18 cellular contexts compared by ENCODE assay signal in genomic region chr6:164230804-164231203, GRCh38.
DNase-seq lines count a peak whose midpoint lies in the region; ATAC-seq, FAIRE-seq and TF ChIP-seq lines count a peak whose summit lies in the region.
"Had no signal": no experiment of that assay in that cellular context is flagged by ENCODE, and none has a peak within 500 bp of the region (broad histone marks: within the 10 kb centered on the region; RNA-seq: fewer than 3 reads in every experiment).

No MANE protein-coding gene starts in this region.

- H3K23me2 ChIP-seq in H1 (ENCODE audit: low read depth, low read length): no peaks in the 10 kb centered on the region

- H3K27ac ChIP-seq in GM23338 (ENCODE audit: low read depth) (no peak overlapping the region), H1 (ENCODE audit: low read depth, low read length) (no peak overlapping the region)
- H3K27ac ChIP-seq: BLaER1 treated with 17β-estradiol and CSF1 and Interleukin-3, amounts not matched to agents 10 nM and 100 nM; GM23248 had no signal

- no peak overlapping the region for H3K56ac ChIP-seq in H1 (replicated peaks; ENCODE audit: insufficient read length, low read depth, low read length)

- ATAC-seq in GM23338 (no peak), GM21515 (IDR thresholded peaks at IDR 0.05; ENCODE audit: unreplicated experiment) (no peak)
- ATAC-seq: CD8-positive, alpha-beta T cell; GM12878; HepG2 had no signal

- no peak overlapping the region for H2BK5ac ChIP-seq in H1 (ENCODE audit: low read depth, low read length)

- H3K9me3 Mint-ChIP-seq in GM23338 (peaks cover 13% of the 10 kb centered on the region; the same call in 2 of the 3 replicates), progenitor cell of endocrine pancreas (ENCODE audit: low read depth) (peaks cover 5% of the 10 kb centered on the region)

- no peak overlapping the region for H3K23ac ChIP-seq in H1 (ENCODE audit: insufficient read length)

- H2AK5ac ChIP-seq in H1 (ENCODE audit: low read depth, low read length): no peak overlapping the region

- WGBS in H1 (ENCODE audit: extremely low coverage in 1 of 2, insufficient coverage in 1 of 2, insufficient read length in 1 of 2, insufficient replicate concordance in 2 of 2, low coverage in 1 of 2, low lambda C conversion rate in 2 of 2, missing lambda C conversion rate in 1 of 2), 2 experiments: 96% methylated on average over 9 of the region's 9 CpGs; no CpG with 5 or more reads in 1 of the 2 experiments

- no peaks in the 10 kb centered on the region for H3K4me1 ChIP-seq in GM23338 (ENCODE audit: insufficient read depth)
- no peaks in the 10 kb centered on the region for H3K4me1 ChIP-seq in H1 (replicated peaks in 1 of 4; ENCODE audit: control insufficient read depth in 3 of 4, insufficient read depth in 4 of 4, low read length in 3 of 4)
- peaks cover 4% of the 10 kb centered on the region for H3K4me1 ChIP-seq in neuron (ENCODE audit: insufficient read depth, low read length)
- H3K4me1 ChIP-seq: BLaER1 treated with 17β-estradiol and CSF1 and Interleukin-3, amounts not matched to agents 10 nM and 100 nM had no signal

- H2BK20ac ChIP-seq in H1 (ENCODE audit: low read length): no peak overlapping the region

- H3K9me2 ChIP-seq in GM23338 (ENCODE audit: insufficient read depth): peaks cover 17% of the 10 kb centered on the region

- no peak overlapping the region for H4K8ac ChIP-seq in H1 (ENCODE audit: extremely low read depth, insufficient read depth, low read length)

- H3K27me3 Mint-ChIP-seq in GM23338 (ENCODE audit: insufficient read depth, low read depth, poor library complexity) (no peaks in the 10 kb centered on the region), progenitor cell of endocrine pancreas (no peaks in the 10 kb centered on the region)
- H3K27me3 Mint-ChIP-seq: B cell had no signal

- H3K9ac ChIP-seq in H1 (replicated peaks in 1 of 4; ENCODE audit: extremely low read depth in 1 of 4, low read depth in 3 of 4, low read length in 3 of 4): no peak overlapping the region
- H3K9ac ChIP-seq: BLaER1 treated with 17β-estradiol and CSF1 and Interleukin-3, amounts not matched to agents 10 nM and 100 nM; GM23248 had no signal

- H3K36me3 Mint-ChIP-seq in GM23338 (ENCODE audit: low read depth) (peaks cover 5% of the 10 kb centered on the region; the same call in 1 of the 3 replicates), progenitor cell of endocrine pancreas (ENCODE audit: insufficient read depth) (no peaks in the 10 kb centered on the region)
- H3K36me3 Mint-ChIP-seq: CD8-positive, alpha-beta T cell had no signal

- no peak overlapping the region for H2BK15ac ChIP-seq in H1 (ENCODE audit: low read length)

- H3K27ac Mint-ChIP-seq in GM23338: no peak overlapping the region
- H3K27ac Mint-ChIP-seq in progenitor cell of endocrine pancreas: no peak overlapping the region
- H3K27ac Mint-ChIP-seq: B cell; CD8-positive, alpha-beta T cell; H9 had no signal

- H4K5ac ChIP-seq in H1 (ENCODE audit: insufficient read length, low read depth, low read length): no peak overlapping the region

- in situ Hi-C loops in KBM-7 (cut with MboI; ENCODE audit: low pct_unique_long_range_greater_than_20kb, low sequenced_read_pairs): no loop called here

- H3K4me3 Mint-ChIP-seq in GM23338 (no peak overlapping the region), progenitor cell of endocrine pancreas (ENCODE audit: low read depth) (no peak overlapping the region)
- H3K4me3 Mint-ChIP-seq: B cell; CD8-positive, alpha-beta T cell; H9 had no signal

- no peak for TF ChIP-seq CTCF in GM23338 (conservative IDR thresholded peaks at IDR 0.05; ENCODE audit: low read depth in 2 of 2)
- no peak for TF ChIP-seq CTCF in H1 (IDR thresholded peaks at IDR 0.05; ENCODE audit: control extremely low read depth in 1 of 3, insufficient read depth in 1 of 3, low read depth in 1 of 3, low read length in 3 of 3)
- TF ChIP-seq CTCF in progenitor cell of endocrine pancreas (IDR thresholded peaks at IDR 0.05; ENCODE audit: unreplicated experiment): no peak

- no peak overlapping the region for H3K4ac ChIP-seq in H1 (replicated peaks; ENCODE audit: insufficient read length, low read depth, low read length)

- CTCF ChIA-PET in H1 (lab: Charles Lee; ENCODE audit: partially characterized antibody): interaction anchor here (1.2 to 1.3 kb wide), 2 partner anchors 10 to 20 kb away, joined by 4 read pairs; no protein-coding TSS in a partner anchor

- H3K4me1 Mint-ChIP-seq in GM23338: no peaks in the 10 kb centered on the region
- no peaks in the 10 kb centered on the region for H3K4me1 Mint-ChIP-seq in progenitor cell of endocrine pancreas (ENCODE audit: low read depth)
- H3K4me1 Mint-ChIP-seq: B cell had no signal

- H3K18ac ChIP-seq in H1 (ENCODE audit: extremely low read depth, low read length): no peak overlapping the region

- H3K14ac ChIP-seq in H1 (ENCODE audit: insufficient read length): no peak overlapping the region

- no peaks in the 10 kb centered on the region for H3K79me1 ChIP-seq in H1 (ENCODE audit: low read depth, low read length)

- H3K4me2 ChIP-seq in GM23338 (no peak overlapping the region), H1 (ENCODE audit: insufficient read depth in 1 of 2, low read depth in 2 of 2, low read length in 2 of 2) (no peak overlapping the region)
- H3K4me2 ChIP-seq: BLaER1 treated with 17β-estradiol and CSF1 and Interleukin-3, amounts not matched to agents 10 nM and 100 nM had no signal

- no peaks in the 10 kb centered on the region for H3F3A ChIP-seq in GM23338 (replicated peaks; ENCODE audit: low read depth)

- H4K91ac ChIP-seq in H1 (replicated peaks; ENCODE audit: insufficient read length, low read length): no peak overlapping the region

- no peak for TF ChIP-seq POLR2A in H1 (IDR thresholded peaks at IDR 0.05; ENCODE audit: control extremely low read depth in 1 of 2, low read depth in 2 of 2, low read length in 2 of 2)

- H4K20me1 ChIP-seq in GM23338 (replicated peaks; ENCODE audit: insufficient read depth) (no peaks in the 10 kb centered on the region), H1 (replicated peaks in 1 of 2; ENCODE audit: control insufficient read depth in 1 of 2, insufficient read depth in 2 of 2, low read length in 2 of 2) (no peaks in the 10 kb centered on the region)
- H4K20me1 ChIP-seq: BLaER1 treated with 17β-estradiol and CSF1 and Interleukin-3, amounts not matched to agents 10 nM and 100 nM had no signal

- POLR2A ChIA-PET in H1 (lab: Charles Lee; ENCODE audit: partially characterized antibody): no interaction called here

- H3K9me3 ChIP-seq in H1 (ENCODE audit: insufficient read depth in 2 of 2, low read depth in 1 of 2, low read length in 1 of 2) (peaks cover 0 to 5% of the 10 kb centered on the region in 2 experiments; a peak in 1 of 4 replicates), neuron (ENCODE audit: low read length) (peaks cover 4% of the 10 kb centered on the region)

- H2AFZ ChIP-seq in GM23338 (peak overlapping the region; percentile 23; the same call in 1 of the 2 replicates), H1 (ENCODE audit: low read length) (peak overlapping the region; percentile 16; the same call in 1 of the 2 replicates), neuron (ENCODE audit: low read depth, low read length) (peak overlapping the region; percentile 5)
- H2AFZ ChIP-seq: GM23248 had no signal

- no peaks in the 10 kb centered on the region for H3K27me3 ChIP-seq in GM23338 (ENCODE audit: insufficient read depth)
- no peaks in the 10 kb centered on the region for H3K27me3 ChIP-seq in H1 (replicated peaks in 1 of 4; ENCODE audit: control insufficient read depth in 3 of 4, extremely low read depth in 1 of 4, insufficient read depth in 3 of 4, low read length in 3 of 4)
- H3K27me3 ChIP-seq in neuron (ENCODE audit: insufficient read depth, low read length): no peaks in the 10 kb centered on the region
- H3K27me3 ChIP-seq: BLaER1 treated with 17β-estradiol and CSF1 and Interleukin-3, amounts not matched to agents 10 nM and 100 nM had no signal

- DNase-seq in GM23338 (ENCODE audit: low spot score) (no peak), H1 (ENCODE audit: low read depth in 1 of 2, low spot score in 2 of 2) (no peak), progenitor cell of endocrine pancreas (ENCODE audit: low spot score, unreplicated experiment) (no peak), KBM-7 (no peak), NCI-H69 (lab: John Stamatoyannopoulos, UW) (no peak)
- DNase-seq: 8988T; Calu3; CD8-positive, alpha-beta T cell; DMS79 treated with DMSO at 0.1 percent for 48 hours; EL; GM23248; H9 had no signal

- H3K79me2 ChIP-seq in GM23338 (replicated peaks; ENCODE audit: insufficient read depth): no peaks in the 10 kb centered on the region
- no peaks in the 10 kb centered on the region for H3K79me2 ChIP-seq in H1 (ENCODE audit: control insufficient read depth in 1 of 2, insufficient read depth in 2 of 2, low read length in 2 of 2)

- no peak overlapping the region for H2BK12ac ChIP-seq in H1 (ENCODE audit: low read depth, low read length)

- H3K36me3 ChIP-seq in GM23338 (ENCODE audit: insufficient read depth): no peaks in the 10 kb centered on the region
- H3K36me3 ChIP-seq in H1 (ENCODE audit: control insufficient read depth in 2 of 4, insufficient read depth in 4 of 4, low read length in 3 of 4): no peaks in the 10 kb centered on the region; a peak in 1 of 8 replicates
- no peaks in the 10 kb centered on the region for H3K36me3 ChIP-seq in neuron (ENCODE audit: insufficient read depth, low read length)
- H3K36me3 ChIP-seq: BLaER1 treated with 17β-estradiol and CSF1 and Interleukin-3, amounts not matched to agents 10 nM and 100 nM had no signal

- no peak for FAIRE-seq in H1 (lab: Jason Lieb, UNC)
- FAIRE-seq: GM12878, HepG2 had no signal

- TF ChIP-seq RAD21 in H1 (IDR thresholded peaks at IDR 0.05 in 1 of 2, conservative IDR thresholded peaks at IDR 0.05 in 1 of 2; ENCODE audit: low read depth in 2 of 2, low read length in 2 of 2): no peak

- no peak overlapping the region for H2BK120ac ChIP-seq in H1 (replicated peaks; ENCODE audit: low read depth, low read length)

- TF ChIP-seq EP300 in H1 (IDR thresholded peaks at IDR 0.05; ENCODE audit: borderline replicate concordance in 1 of 2, low read depth in 2 of 2, low read length in 2 of 2): no peak

- H3K4me3 ChIP-seq in GM23338 (no peak overlapping the region), H1 (ENCODE audit: extremely low read depth in 1 of 4, insufficient read depth in 2 of 4, low read depth in 3 of 4, low read length in 4 of 4) (no peak overlapping the region), neuron (ENCODE audit: low read length) (no peak overlapping the region)
- H3K4me3 ChIP-seq: BLaER1 treated with 17β-estradiol and CSF1 and Interleukin-3, amounts not matched to agents 10 nM and 100 nM; GM12878; GM23248 had no signal

TF ChIP-seq in GM23338, 12 proteins besides CTCF, POLR2A, EP300 and RAD21 (continues in another document):
- TF ChIP-seq JUNB (IDR thresholded peaks at IDR 0.05; ENCODE audit: unreplicated experiment) (no peak), STAT1 (IDR thresholded peaks at IDR 0.05; ENCODE audit: unreplicated experiment) (no peak), CREB1 (CRISPR knock-in tag; IDR thresholded peaks at IDR 0.05; ENCODE audit: low read depth) (no peak)

TF ChIP-seq in H1, 55 proteins besides CTCF, POLR2A, EP300 and RAD21 (continues in another document):
- TF ChIP-seq RNF2 (IDR thresholded peaks at IDR 0.05; ENCODE audit: borderline replicate concordance, low read depth, low read length, missing control alignments, poor library complexity, severe bottlenecking) (no peak), RFX5 (IDR thresholded peaks at IDR 0.05; ENCODE audit: borderline replicate concordance, low read depth, low read length) (no peak), ZNF274 (IDR thresholded peaks at IDR 0.05; ENCODE audit: borderline replicate concordance, extremely low read depth, low read length) (no peak)
